Comparison of ENCODE assay signal across 8 cellular contexts in the genomic region with DNA sequence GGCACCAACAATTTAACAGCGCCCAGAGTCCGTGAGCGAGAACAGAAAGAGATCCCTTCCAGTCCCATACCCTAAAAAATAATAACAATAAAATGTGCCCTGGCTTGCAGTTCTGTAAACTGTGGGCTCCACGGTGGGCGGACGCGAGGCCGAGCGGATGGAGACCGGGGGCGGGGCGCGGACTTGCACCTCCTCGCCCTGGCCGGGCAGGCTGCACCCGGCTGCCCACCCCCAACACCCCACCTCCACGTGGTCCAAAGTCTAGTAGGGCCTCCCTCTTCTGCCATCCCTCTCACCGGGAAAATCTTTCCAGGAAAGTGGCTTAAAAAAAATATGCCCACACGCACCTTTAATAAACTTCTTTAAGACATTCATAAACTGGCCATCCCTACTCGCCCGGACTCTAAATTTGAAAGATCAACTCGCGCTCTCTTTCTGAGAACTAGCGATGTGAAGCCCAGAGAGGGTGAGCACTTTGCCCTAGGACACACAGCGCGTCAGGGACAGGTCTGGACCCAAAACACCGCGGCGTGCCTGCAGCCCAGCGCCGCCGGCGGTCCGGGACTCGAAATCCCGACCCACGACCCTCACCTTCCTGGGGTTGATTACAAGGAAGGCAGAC. TPM values are rescaled to one million over a fixed set of nuclear protein-coding genes. Genes with fewer than 3 reads are reported as not detected.
DNase-seq lines count a peak whose midpoint lies in the region; ATAC-seq, FAIRE-seq and TF ChIP-seq lines count a peak whose summit lies in the region.

No MANE protein-coding gene starts in this region.

- H3K79me2 ChIP-seq in keratinocyte (ENCODE audit: control insufficient read depth, insufficient read depth, low read length): peaks cover 29% of the 10 kb centered on the region

- H2AFZ ChIP-seq in keratinocyte (ENCODE audit: control insufficient read depth, low read length): peak overlapping the region; percentile 83

- no peaks in the 10 kb centered on the region for H3K9me1 ChIP-seq in keratinocyte (ENCODE audit: control insufficient read depth, extremely low read depth, insufficient read depth, low read length)

- TF ChIP-seq CTCF in keratinocyte (optimal IDR thresholded peaks at IDR 0.05 in 1 of 3, IDR thresholded peaks at IDR 0.05 in 1 of 3, conservative IDR thresholded peaks at IDR 0.05 in 1 of 3; ENCODE audit: extremely low read depth in 1 of 3, insufficient read depth in 2 of 3, low read length in 3 of 3): no peak
- no peak for TF ChIP-seq CTCF in type B pancreatic cell (conservative IDR thresholded peaks at IDR 0.05)

- peaks cover 14% of the 10 kb centered on the region for H3K4me1 ChIP-seq in keratinocyte (ENCODE audit: control insufficient read depth, extremely low read depth, insufficient read depth, low read length)

- peak overlapping the region; percentile 77 for H3K27ac ChIP-seq in keratinocyte (ENCODE audit: control insufficient read depth, insufficient read depth, low read length)

- H3K4me3 Mint-ChIP-seq in activated T-cell treated with anti-CD3 and anti-CD28 coated beads, Interleukin-2, amount 50 U/mL, for 24 hours: peak overlapping the region; percentile 99
- H3K4me3 Mint-ChIP-seq in activated T-helper 1 cell treated with anti-CD3 and anti-CD28 coated beads, Interleukin-12 subunit alpha, Interleukin-12 subunit beta, Interleukin-2, Interleukin-4 antibody, amounts not matched to agents 30 ng/mL and 10 ng/mL and 1 ng/mL, durations not matched to agents 14 hours and 24 hours and 36 hours: peak overlapping the region; percentile 81
- peak overlapping the region; percentile 82 for H3K4me3 Mint-ChIP-seq in type B pancreatic cell
- H3K4me3 Mint-ChIP-seq in stimulated activated naive B cell treated with anti-CD40 and anti-IgM and Interleukin-4, amounts not matched to agents 10 μg/mL and 1 μg/mL and 100 μg/mL, for 72 hours: no peak overlapping the region

- peak; percentile 76 for DNase-seq in activated T-cell treated with anti-CD3 and anti-CD28 coated beads, Interleukin-2, amount 50 U/mL, for 24 hours
- no peak for DNase-seq in activated T-cell treated with anti-CD3 and anti-CD28 coated beads for 4 hours
- DNase-seq in activated T-helper 1 cell treated with anti-CD3 and anti-CD28 coated beads, Interleukin-12 subunit alpha, Interleukin-12 subunit beta, Interleukin-2, Interleukin-4 antibody, amounts not matched to agents 30 ng/mL and 10 ng/mL and 1 ng/mL, durations not matched to agents 14 hours and 24 hours and 36 hours (ENCODE audit: low spot score): no peak
- no peak for DNase-seq in keratinocyte (ENCODE audit: low read depth, low spot score)
- DNase-seq in type B pancreatic cell (ENCODE audit: extremely low spot score, unreplicated experiment): peak; percentile 68
- DNase-seq in RKO (ENCODE audit: low spot score): no peak
- DNase-seq in mucosa of gallbladder (ENCODE audit: low spot score): no peak
- DNase-seq in stimulated activated naive B cell treated with anti-CD40 and anti-IgM and Interleukin-4, amounts not matched to agents 10 μg/mL and 1 μg/mL and 100 μg/mL, for 72 hours: no peak

- ATAC-seq in stimulated activated naive B cell treated with anti-CD40 and anti-IgM and Interleukin-4, amounts not matched to agents 10 μg/mL and 1 μg/mL and 100 μg/mL, for 72 hours (replicated peaks): no peak

- H3K9me3 ChIP-seq in keratinocyte (ENCODE audit: control insufficient read depth, low read depth, low read length): no peaks in the 10 kb centered on the region

- FAIRE-seq in keratinocyte (lab: Jason Lieb, UNC): no peak

- intact Hi-C loops in activated T-helper 1 cell treated with anti-CD3 and anti-CD28 coated beads, Interleukin-12 subunit alpha, Interleukin-12 subunit beta, Interleukin-2, Interleukin-4 antibody, amounts not matched to agents 30 ng/mL and 10 ng/mL and 1 ng/mL, durations not matched to agents 14 hours and 24 hours and 36 hours (cut with micrococcal nuclease): loop anchor here (2.0 to 5.0 kb wide), 9 partner anchors 207 to 1967 kb away; partner anchors contain the start of genes CCDC85C, CCNK and SETD3

- H3K36me3 ChIP-seq in keratinocyte (ENCODE audit: control insufficient read depth in 2 of 2, extremely low read depth in 1 of 2, insufficient read depth in 2 of 2, low read length in 2 of 2): no peaks in the 10 kb centered on the region

- no peaks in the 10 kb centered on the region for H3K9me3 Mint-ChIP-seq in activated T-cell treated with anti-CD3 and anti-CD28 coated beads, Interleukin-2, amount 50 U/mL, for 24 hours
- H3K9me3 Mint-ChIP-seq in activated T-helper 1 cell treated with anti-CD3 and anti-CD28 coated beads, Interleukin-12 subunit alpha, Interleukin-12 subunit beta, Interleukin-2, Interleukin-4 antibody, amounts not matched to agents 30 ng/mL and 10 ng/mL and 1 ng/mL, durations not matched to agents 14 hours and 24 hours and 36 hours: no peaks in the 10 kb centered on the region
- H3K9me3 Mint-ChIP-seq in type B pancreatic cell: no peaks in the 10 kb centered on the region
- no peaks in the 10 kb centered on the region for H3K9me3 Mint-ChIP-seq in stimulated activated naive B cell treated with anti-CD40 and anti-IgM and Interleukin-4, amounts not matched to agents 10 μg/mL and 1 μg/mL and 100 μg/mL, for 72 hours

- peak overlapping the region; percentile 89 for H3K27ac Mint-ChIP-seq in activated T-cell treated with anti-CD3 and anti-CD28 coated beads, Interleukin-2, amount 50 U/mL, for 24 hours
- H3K27ac Mint-ChIP-seq in activated T-helper 1 cell treated with anti-CD3 and anti-CD28 coated beads, Interleukin-12 subunit alpha, Interleukin-12 subunit beta, Interleukin-2, Interleukin-4 antibody, amounts not matched to agents 30 ng/mL and 10 ng/mL and 1 ng/mL, durations not matched to agents 14 hours and 24 hours and 36 hours: peak overlapping the region; percentile 85
- peak overlapping the region; percentile 59 for H3K27ac Mint-ChIP-seq in type B pancreatic cell
- no peak overlapping the region for H3K27ac Mint-ChIP-seq in stimulated activated naive B cell treated with anti-CD40 and anti-IgM and Interleukin-4, amounts not matched to agents 10 μg/mL and 1 μg/mL and 100 μg/mL, for 72 hours

- H4K20me1 ChIP-seq in keratinocyte (ENCODE audit: control insufficient read depth, extremely low read depth, insufficient read depth, low read length): no peaks in the 10 kb centered on the region

- peak overlapping the region; percentile 84 for H3K9ac ChIP-seq in keratinocyte (ENCODE audit: control insufficient read depth, extremely low read depth, insufficient read depth, low read length)

- H3K4me3 ChIP-seq in keratinocyte (ENCODE audit: control insufficient read depth in 2 of 3, extremely low read depth in 1 of 3, insufficient read depth in 2 of 3, low read depth in 1 of 3, low read length in 3 of 3): peak overlapping the region; percentile 51 to 83 (median 74)

- dilution Hi-C loops in keratinocyte (cut with MboI; ENCODE audit: extremely low pct_ligation_motif_present, low sequenced_read_pairs): no loop called here

- H3K27me3 ChIP-seq in keratinocyte (ENCODE audit: control insufficient read depth, extremely low read depth, insufficient read depth, low read length): peaks cover 20% of the 10 kb centered on the region

- peaks cover 19% of the 10 kb centered on the region for H3K36me3 Mint-ChIP-seq in activated T-cell treated with anti-CD3 and anti-CD28 coated beads, Interleukin-2, amount 50 U/mL, for 24 hours (ENCODE audit: low read depth)
- peaks cover 5% of the 10 kb centered on the region for H3K36me3 Mint-ChIP-seq in activated T-helper 1 cell treated with anti-CD3 and anti-CD28 coated beads, Interleukin-12 subunit alpha, Interleukin-12 subunit beta, Interleukin-2, Interleukin-4 antibody, amounts not matched to agents 30 ng/mL and 10 ng/mL and 1 ng/mL, durations not matched to agents 14 hours and 24 hours and 36 hours (ENCODE audit: low read depth)
- no peaks in the 10 kb centered on the region for H3K36me3 Mint-ChIP-seq in type B pancreatic cell
- H3K36me3 Mint-ChIP-seq in stimulated activated naive B cell treated with anti-CD40 and anti-IgM and Interleukin-4, amounts not matched to agents 10 μg/mL and 1 μg/mL and 100 μg/mL, for 72 hours: peaks cover 5% of the 10 kb centered on the region in 2 donors

- H3K4me2 ChIP-seq in keratinocyte (ENCODE audit: control insufficient read depth, extremely low read depth, insufficient read depth, low read depth, low read length): peak overlapping the region; percentile 86

- H3K27me3 Mint-ChIP-seq in activated T-cell treated with anti-CD3 and anti-CD28 coated beads, Interleukin-2, amount 50 U/mL, for 24 hours: no peaks in the 10 kb centered on the region
- H3K27me3 Mint-ChIP-seq in activated T-helper 1 cell treated with anti-CD3 and anti-CD28 coated beads, Interleukin-12 subunit alpha, Interleukin-12 subunit beta, Interleukin-2, Interleukin-4 antibody, amounts not matched to agents 30 ng/mL and 10 ng/mL and 1 ng/mL, durations not matched to agents 14 hours and 24 hours and 36 hours (ENCODE audit: insufficient read depth): peaks cover 11% of the 10 kb centered on the region
- peaks cover 70% of the 10 kb centered on the region for H3K27me3 Mint-ChIP-seq in type B pancreatic cell
- H3K27me3 Mint-ChIP-seq in stimulated activated naive B cell treated with anti-CD40 and anti-IgM and Interleukin-4, amounts not matched to agents 10 μg/mL and 1 μg/mL and 100 μg/mL, for 72 hours: peaks cover 56 to 76% of the 10 kb centered on the region in 2 donors

- H3K4me1 Mint-ChIP-seq in activated T-cell treated with anti-CD3 and anti-CD28 coated beads, Interleukin-2, amount 50 U/mL, for 24 hours (ENCODE audit: low read depth): peaks cover 50% of the 10 kb centered on the region
- peaks cover 28% of the 10 kb centered on the region for H3K4me1 Mint-ChIP-seq in activated T-helper 1 cell treated with anti-CD3 and anti-CD28 coated beads, Interleukin-12 subunit alpha, Interleukin-12 subunit beta, Interleukin-2, Interleukin-4 antibody, amounts not matched to agents 30 ng/mL and 10 ng/mL and 1 ng/mL, durations not matched to agents 14 hours and 24 hours and 36 hours (ENCODE audit: low read depth)
- H3K4me1 Mint-ChIP-seq in type B pancreatic cell (ENCODE audit: unreplicated experiment): peaks cover 24% of the 10 kb centered on the region
- H3K4me1 Mint-ChIP-seq in stimulated activated naive B cell treated with anti-CD40 and anti-IgM and Interleukin-4, amounts not matched to agents 10 μg/mL and 1 μg/mL and 100 μg/mL, for 72 hours: peaks cover 17 to 38% of the 10 kb centered on the region in 2 donors

RNA-seq across cellular contexts. Expression of gene BCL11B, which starts 1.8 kb away (rescaled TPM):
- total RNA-seq in activated T-helper 1 cell treated with anti-CD3 and anti-CD28 coated beads, Interleukin-12 subunit alpha, Interleukin-12 subunit beta, Interleukin-2, Interleukin-4 antibody, amounts not matched to agents 30 ng/mL and 10 ng/mL and 1 ng/mL, durations not matched to agents 14 hours and 24 hours and 36 hours: 43.5 and 45.4 TPM in 2 replicates
- 3.6 to 6.4 TPM (median 5.2 TPM) in 3 replicates for polyA plus RNA-seq in keratinocyte
- 2.3 TPM for polyA plus RNA-seq in keratinocyte (2011; ENCODE audit: low read depth)
- 2.6 and 3.0 TPM in 2 replicates for polyA plus RNA-seq in keratinocyte (2011; cell fraction: cytosol; rRNA removed)
- 10.9 and 11.1 TPM in 2 replicates for polyA plus RNA-seq in keratinocyte (2011; cell fraction: nucleus; rRNA removed)
- polyA plus RNA-seq in keratinocyte (2012; ENCODE audit: low replicate concordance): 3.9 and 7.8 TPM in 2 replicates
- 6.5 to 9.3 TPM (median 8.7 TPM) in 3 replicates for polyA minus RNA-seq in keratinocyte
- polyA minus RNA-seq in keratinocyte (2011; cell fraction: cytosol; rRNA and poly(A)+ RNA removed): 9.4 TPM
- polyA minus RNA-seq in keratinocyte (2011; cell fraction: nucleus; rRNA and poly(A)+ RNA removed): 17.1 and 20.4 TPM in 2 replicates
- total RNA-seq in type B pancreatic cell (ENCODE audit: low replicate concordance): 11.4 and 32.0 TPM in 2 replicates
- 7.9 TPM for total RNA-seq in mucosa of gallbladder

Comparison
In these comparisons a context has a peak if more than half of its experiments do, and no peak if none do; other contexts are left out.
1. DNase-seq: peak in activated T-cell treated with anti-CD3 and anti-CD28 coated beads, Interleukin-2, amount 50 U/mL, for 24 hours (single experiment) and type B pancreatic cell (single experiment); none in activated T-cell treated with anti-CD3 and anti-CD28 coated beads for 4 hours (single experiment), activated T-helper 1 cell treated with anti-CD3 and anti-CD28 coated beads, Interleukin-12 subunit alpha, Interleukin-12 subunit beta, Interleukin-2, Interleukin-4 antibody, amounts not matched to agents 30 ng/mL and 10 ng/mL and 1 ng/mL, durations not matched to agents 14 hours and 24 hours and 36 hours (single experiment), keratinocyte (single experiment), RKO (single experiment), mucosa of gallbladder (single experiment) and stimulated activated naive B cell treated with anti-CD40 and anti-IgM and Interleukin-4, amounts not matched to agents 10 μg/mL and 1 μg/mL and 100 μg/mL, for 72 hours (single experiment).
2. H3K4me3 Mint-ChIP-seq: peak in activated T-cell treated with anti-CD3 and anti-CD28 coated beads, Interleukin-2, amount 50 U/mL, for 24 hours (single experiment), activated T-helper 1 cell treated with anti-CD3 and anti-CD28 coated beads, Interleukin-12 subunit alpha, Interleukin-12 subunit beta, Interleukin-2, Interleukin-4 antibody, amounts not matched to agents 30 ng/mL and 10 ng/mL and 1 ng/mL, durations not matched to agents 14 hours and 24 hours and 36 hours (single experiment) and type B pancreatic cell (single experiment); none in stimulated activated naive B cell treated with anti-CD40 and anti-IgM and Interleukin-4, amounts not matched to agents 10 μg/mL and 1 μg/mL and 100 μg/mL, for 72 hours (0 of 2).